Comparison of ENCODE assay signal across 1 cellular context in the genomic region with DNA sequence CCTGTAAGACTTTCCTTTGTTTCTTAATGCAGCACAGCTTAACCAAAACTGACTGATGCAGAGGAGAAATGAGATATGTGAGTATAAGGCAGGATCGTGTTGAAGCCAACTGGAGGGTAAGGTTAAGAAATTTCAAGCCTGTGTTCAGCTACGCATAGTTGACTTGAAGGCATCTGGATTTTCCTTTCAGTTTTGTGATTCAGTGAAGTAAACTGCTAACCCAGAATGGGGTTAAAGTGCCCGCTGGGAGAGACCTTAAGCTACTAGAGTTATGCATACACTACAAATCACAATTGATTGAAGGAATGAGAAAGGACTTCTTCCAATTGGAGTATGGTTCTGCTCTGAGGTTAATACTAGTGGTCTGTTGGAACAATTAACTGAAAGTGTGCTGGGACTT.
TF ChIP-seq lines count a peak whose summit lies in the region.

No MANE protein-coding gene starts in this region.

TF ChIP-seq in WTC11, 78 proteins besides CTCF, POLR2A, EP300 and RAD21 (continued from another document):
- TF ChIP-seq, protein P1, sequence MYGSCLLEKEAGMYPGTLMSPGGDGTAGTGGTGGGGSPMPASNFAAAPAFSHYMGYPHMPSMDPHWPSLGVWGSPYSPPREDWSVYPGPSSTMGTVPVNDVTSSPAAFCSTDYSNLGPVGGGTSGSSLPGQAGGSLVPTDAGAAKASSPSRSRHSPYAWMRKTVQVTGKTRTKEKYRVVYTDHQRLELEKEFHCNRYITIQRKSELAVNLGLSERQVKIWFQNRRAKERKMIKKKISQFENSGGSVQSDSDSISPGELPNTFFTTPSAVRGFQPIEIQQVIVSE (CRISPR knock-in tag; IDR thresholded peaks at IDR 0.05; ENCODE audit: borderline replicate concordance): no peak
- no peak for TF ChIP-seq ESRRA (CRISPR knock-in tag; IDR thresholded peaks at IDR 0.05; ENCODE audit: borderline replicate concordance)
- no peak for TF ChIP-seq NR3C1 (CRISPR knock-in tag; conservative IDR thresholded peaks at IDR 0.05; ENCODE audit: low read depth)
- TF ChIP-seq ZNF263 (CRISPR knock-in tag; IDR thresholded peaks at IDR 0.05; ENCODE audit: low read depth): no peak
- TF ChIP-seq RELA (CRISPR knock-in tag; IDR thresholded peaks at IDR 0.05; ENCODE audit: borderline replicate concordance): no peak
- no peak for TF ChIP-seq RORB (CRISPR knock-in tag; IDR thresholded peaks at IDR 0.05)
- no peak for TF ChIP-seq JAZF1 (CRISPR knock-in tag; IDR thresholded peaks at IDR 0.05)
- no peak for TF ChIP-seq ETV6 (CRISPR knock-in tag; IDR thresholded peaks at IDR 0.05)
- TF ChIP-seq CBFB (CRISPR knock-in tag; IDR thresholded peaks at IDR 0.05; ENCODE audit: low read depth): no peak
- TF ChIP-seq MXD4 (CRISPR knock-in tag; IDR thresholded peaks at IDR 0.05; ENCODE audit: borderline replicate concordance): no peak
- TF ChIP-seq, protein P2, sequence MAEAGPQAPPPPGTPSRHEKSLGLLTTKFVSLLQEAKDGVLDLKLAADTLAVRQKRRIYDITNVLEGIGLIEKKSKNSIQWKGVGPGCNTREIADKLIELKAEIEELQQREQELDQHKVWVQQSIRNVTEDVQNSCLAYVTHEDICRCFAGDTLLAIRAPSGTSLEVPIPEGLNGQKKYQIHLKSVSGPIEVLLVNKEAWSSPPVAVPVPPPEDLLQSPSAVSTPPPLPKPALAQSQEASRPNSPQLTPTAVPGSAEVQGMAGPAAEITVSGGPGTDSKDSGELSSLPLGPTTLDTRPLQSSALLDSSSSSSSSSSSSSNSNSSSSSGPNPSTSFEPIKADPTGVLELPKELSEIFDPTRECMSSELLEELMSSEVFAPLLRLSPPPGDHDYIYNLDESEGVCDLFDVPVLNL (CRISPR knock-in tag; IDR thresholded peaks at IDR 0.05; ENCODE audit: borderline replicate concordance, low read depth): no peak
- TF ChIP-seq ZNF232 (CRISPR knock-in tag; IDR thresholded peaks at IDR 0.05): no peak
- TF ChIP-seq KAT7 (CRISPR knock-in tag; IDR thresholded peaks at IDR 0.05; ENCODE audit: borderline replicate concordance): no peak
- TF ChIP-seq, protein P3, sequence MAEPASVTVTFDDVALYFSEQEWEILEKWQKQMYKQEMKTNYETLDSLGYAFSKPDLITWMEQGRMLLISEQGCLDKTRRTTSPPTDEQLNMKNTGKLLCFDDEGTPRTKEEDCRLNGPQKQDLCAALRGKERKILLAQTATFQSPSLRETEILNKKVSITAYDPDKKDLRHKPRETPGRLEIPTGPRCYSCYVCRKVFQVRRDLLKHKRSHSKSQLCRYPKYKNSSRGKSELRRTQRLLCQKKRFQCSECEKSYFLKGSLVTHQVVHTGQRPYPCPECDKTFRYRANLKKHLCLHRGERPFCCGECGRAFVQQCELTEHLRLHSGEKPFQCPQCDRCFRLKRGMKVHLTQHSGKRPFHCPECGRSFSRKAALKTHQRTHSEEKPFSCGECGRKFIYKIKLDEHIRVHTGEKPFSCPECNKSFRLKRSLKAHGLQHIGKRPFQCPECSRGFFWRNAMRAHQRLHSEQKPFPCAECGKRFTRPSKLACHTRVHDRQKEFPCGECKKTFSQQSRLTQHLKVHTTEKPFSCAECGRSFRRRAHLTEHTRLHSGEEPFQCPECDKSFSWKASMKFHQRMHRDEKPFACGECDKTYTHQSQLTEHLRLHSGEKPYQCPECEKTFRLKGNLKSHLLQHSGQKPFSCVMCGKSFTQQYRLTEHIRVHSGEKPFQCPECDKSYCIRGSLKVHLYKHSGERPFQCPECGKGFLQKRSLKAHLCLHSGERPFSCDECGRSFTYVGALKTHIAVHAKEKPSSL (CRISPR knock-in tag; conservative IDR thresholded peaks at IDR 0.05): no peak
- no peak for TF ChIP-seq TP53 (CRISPR knock-in tag; IDR thresholded peaks at IDR 0.05)
TF ChIP-seq in WTC11: peak in this region for 0.
